29 cellular contexts compared by ENCODE assay signal in the genomic region with DNA sequence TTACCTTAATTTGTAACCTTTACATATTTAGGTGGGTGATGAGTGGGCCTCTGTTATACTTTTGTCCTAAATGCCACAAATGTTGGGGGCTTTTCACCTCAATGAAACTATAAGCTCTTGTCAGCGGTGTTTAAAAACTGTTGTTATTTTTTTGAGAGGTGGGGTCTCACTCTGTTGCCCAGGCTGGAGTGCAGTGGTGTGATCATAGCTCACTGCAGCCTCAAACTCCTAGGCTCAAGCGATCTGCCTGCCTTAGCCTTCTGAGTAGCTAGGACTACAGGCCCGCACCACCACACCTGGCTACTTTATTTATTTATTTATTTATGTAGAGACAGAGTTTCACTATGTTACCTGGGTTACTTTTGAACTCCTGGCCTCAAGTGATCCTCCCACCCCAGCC.
"Had no signal": no experiment of that assay in that cellular context is flagged by ENCODE, and none has a peak within 500 bp of the region (broad histone marks: within the 10 kb centered on the region; RNA-seq: fewer than 3 reads in every experiment).

No MANE protein-coding gene starts in this region.

- ATAC-seq: effector memory CD8-positive, alpha-beta T cell; esophagus mucosa; gastrocnemius medialis; heart right ventricle; left colon; left lobe of liver; left ventricle myocardium superior; lower lobe of right lung; naive thymus-derived CD4-positive, alpha-beta T cell had no signal

- H3K36me3 ChIP-seq: colonic mucosa, esophagus squamous epithelium, gastrocnemius medialis, heart right ventricle, lower lobe of right lung had no signal

- H3K27ac Mint-ChIP-seq: dendritic cell treated with granulocyte-macrophage colony-stimulating factor and Interleukin-4, amounts not matched to agents 40 ng/mL and 50 ng/mL, for 4 days; effector memory CD8-positive, alpha-beta T cell; endodermal cell; naive thymus-derived CD4-positive, alpha-beta T cell had no signal

- H3K27me3 Mint-ChIP-seq: dendritic cell treated with granulocyte-macrophage colony-stimulating factor and Interleukin-4, amounts not matched to agents 40 ng/mL and 50 ng/mL, for 4 days; effector memory CD8-positive, alpha-beta T cell; naive thymus-derived CD4-positive, alpha-beta T cell had no signal

- H3K27me3 ChIP-seq: colonic mucosa, esophagus squamous epithelium, gastrocnemius medialis, heart right ventricle had no signal

- H3K27ac ChIP-seq: colonic mucosa, epithelial cell of prostate, esophagus squamous epithelium, gastrocnemius medialis, heart right ventricle, lower lobe of right lung had no signal

- H3K4me1 Mint-ChIP-seq: endodermal cell had no signal

- FAIRE-seq: endometrium, kidney had no signal

- H3K4me3 Mint-ChIP-seq: dendritic cell treated with granulocyte-macrophage colony-stimulating factor and Interleukin-4, amounts not matched to agents 40 ng/mL and 50 ng/mL, for 4 days; effector memory CD8-positive, alpha-beta T cell; endodermal cell; immature natural killer cell; naive thymus-derived CD4-positive, alpha-beta T cell had no signal

- DNase-seq: colonic mucosa; cortex of kidney; effector CD8-positive, alpha-beta T cell; effector memory CD8-positive, alpha-beta T cell; endodermal cell; erythroblast; esophagus squamous epithelium; foreskin fibroblast; foreskin melanocyte; gastrocnemius medialis; glutamatergic neuron; head of caudate nucleus; heart right ventricle; hippocampal formation; immature natural killer cell; islet precursor cell; kidney; kidney glomerular epithelial cell; left colon; left ventricle myocardium superior; lower lobe of right lung; mesendoderm; midbrain; naive thymus-derived CD4-positive, alpha-beta T cell had no signal

- H3K9me3 ChIP-seq: colonic mucosa, esophagus squamous epithelium, gastrocnemius medialis, heart right ventricle, lower lobe of right lung had no signal

- H3K9me3 Mint-ChIP-seq: endodermal cell, immature natural killer cell had no signal

- H3K4me3 ChIP-seq: colonic mucosa, esophagus squamous epithelium, gastrocnemius medialis, heart right ventricle, lower lobe of right lung had no signal

- H3K4me1 ChIP-seq: colonic mucosa, esophagus squamous epithelium, lower lobe of right lung had no signal
